Comparison of ENCODE assay signal across 8 cellular contexts in genomic region chr19:45467456-45468158, GRCh38. TPM values are rescaled to one million over a fixed set of nuclear protein-coding genes. Genes with fewer than 3 reads are reported as not detected.
DNase-seq lines count a peak whose midpoint lies in the region; ATAC-seq and TF ChIP-seq lines count a peak whose summit lies in the region.

TSS of gene FOSB (plus strand) at chr19:45467996. CDS start at chr19:45468587, 591 bp downstream.

- no peaks in the 10 kb centered on the region for H3K79me2 ChIP-seq in hepatocyte

- DNase-seq in NCI-H187 (lab: John Stamatoyannopoulos, UW) (peak; percentile 90 to 92), T1000 (lab: John Stamatoyannopoulos, UW) (peak; percentile 92), astrocyte of the cerebellum (ENCODE audit: low read depth) (peak; percentile 89), hepatocyte (ENCODE audit: low spot score) (peak; percentile 99), retinal pigment epithelial cell (ENCODE audit: low read depth) (no peak)

- WGBS in hepatocyte (ENCODE audit: low lambda C conversion rate, missing lambda C conversion rate) = under 1% methylated on average over 52 of the region's 56 CpGs

- H3K4me3 ChIP-seq in astrocyte of the cerebellum (ENCODE audit: low read depth, low read length) (peak within 1 kb of the TSS; percentile 98), hepatocyte (peak within 1 kb of the TSS; percentile 90), retinal pigment epithelial cell (ENCODE audit: low read length) (peak within 1 kb of the TSS; percentile 98)

- in situ Hi-C loops in astrocyte of the cerebellum (cut with HindIII; ENCODE audit: low sequenced_read_pairs) = no loop called here

- H3K36me3 ChIP-seq in hepatocyte (replicated peaks; ENCODE audit: insufficient read depth, low read depth) = no peaks in the 10 kb centered on the region

- peaks cover 11% of the 10 kb centered on the region for H3K27me3 ChIP-seq in hepatocyte

- TF ChIP-seq CTCF in GM12872 (IDR thresholded peaks at IDR 0.05; ENCODE audit: insufficient read depth, low read depth, low read length) = peak; percentile 18; the same call in 1 of the 3 replicates
- TF ChIP-seq CTCF in astrocyte of the cerebellum (IDR thresholded peaks at IDR 0.05; ENCODE audit: low read depth, low read length, missing control alignments) = peak; percentile 26
- TF ChIP-seq CTCF in hepatocyte (IDR thresholded peaks at IDR 0.05; ENCODE audit: poor library complexity) = peak; percentile 31
- peak; percentile 25 for TF ChIP-seq CTCF in retinal pigment epithelial cell (conservative IDR thresholded peaks at IDR 0.05; ENCODE audit: low read depth, low read length)

- peak; percentile 55 for ATAC-seq in HG02840 (IDR thresholded peaks at IDR 0.05; ENCODE audit: low FRiP score, unreplicated experiment)
- ATAC-seq in HG03457 (IDR thresholded peaks at IDR 0.05; ENCODE audit: unreplicated experiment) = no peak

- peak within 1 kb of the TSS; percentile 91 for H3K27ac ChIP-seq in hepatocyte

- H2AFZ ChIP-seq in hepatocyte = peak within 1 kb of the TSS; percentile 99

- no peaks in the 10 kb centered on the region for H3K9me3 ChIP-seq in hepatocyte (ENCODE audit: low read depth)

- peak within 1 kb of the TSS; percentile 96 for H3K4me2 ChIP-seq in hepatocyte

- peaks cover 7% of the 10 kb centered on the region for H3K4me1 ChIP-seq in hepatocyte (ENCODE audit: insufficient read depth)

- no peaks in the 10 kb centered on the region for H3K9me2 ChIP-seq in hepatocyte (replicated peaks; ENCODE audit: insufficient read depth)

- no peaks in the 10 kb centered on the region for H4K20me1 ChIP-seq in hepatocyte (ENCODE audit: insufficient read depth, poor library complexity, severe bottlenecking)

RNA-seq across cellular contexts. Expression of gene FOSB, which starts in this region (rescaled TPM):
- total RNA-seq in hepatocyte = 37.9 and 73.1 TPM in 2 replicates
- 114 and 168 TPM in 2 replicates for polyA plus RNA-seq in hepatocyte
